In the genomic region with DNA sequence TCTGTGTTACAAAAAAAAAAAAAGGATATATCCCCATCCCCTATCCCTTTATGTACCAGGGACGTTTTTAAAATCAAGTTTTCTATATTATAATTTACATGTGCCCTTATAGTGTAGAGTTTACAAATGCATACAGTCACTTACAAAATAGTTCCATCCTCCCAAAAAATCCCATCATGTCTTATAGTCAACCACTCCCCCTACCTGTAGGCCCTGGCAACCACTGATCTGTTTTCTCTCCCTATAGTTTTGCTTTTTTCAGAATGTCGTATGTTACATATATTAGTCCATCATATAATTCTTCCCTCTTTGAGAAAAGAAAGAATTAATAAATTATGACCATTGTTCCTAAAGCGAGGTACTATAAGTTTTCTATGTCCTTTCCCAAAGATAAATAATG, we compare ENCODE assay signal across 19 cellular contexts. TPM values are rescaled to one million over a fixed set of nuclear protein-coding genes. Genes with fewer than 3 reads are reported as not detected.
DNase-seq lines count a peak whose midpoint lies in the region; ATAC-seq and TF ChIP-seq lines count a peak whose summit lies in the region.
"Had no signal": no experiment of that assay in that cellular context is flagged by ENCODE, and none has a peak within 500 bp of the region (broad histone marks: within the 10 kb centered on the region; RNA-seq: fewer than 3 reads in every experiment).

No MANE protein-coding gene starts in this region.

- no peak for ATAC-seq in activated naive CD4-positive, alpha-beta T cell treated with anti-CD3 and anti-CD28 coated beads, Interleukin-2, amount 50 U/mL, for 72 hours
- ATAC-seq: activated CD4-positive, CD25-positive, alpha-beta regulatory T cell treated with anti-CD3 and anti-CD28 coated beads, Interleukin-2, amount 50 U/mL, for 24 hours; activated CD8-positive, alpha-beta memory T cell treated with anti-CD3 and anti-CD28 coated beads, Interleukin-2, amount 10 ng/mL, durations not matched to agents 7 days and 5 days; left lobe of liver; psoas muscle; T-cell had no signal

- no peak for TF ChIP-seq POLR2A in NB4 (IDR thresholded peaks at IDR 0.05; ENCODE audit: extremely low read depth, insufficient read length)

- CTCF ChIA-PET in activated naive CD4-positive, alpha-beta T cell treated with anti-CD3 and anti-CD28 coated beads, Interleukin-2, amount 10 ng/mL, durations not matched to agents 7 days and 5 days (lab: Charles Lee), result no interaction called here

- H3K4me3 Mint-ChIP-seq in activated naive CD4-positive, alpha-beta T cell treated with anti-CD3 and anti-CD28 coated beads, Interleukin-2, amount 10 ng/mL, durations not matched to agents 7 days and 5 days, result no peak overlapping the region
- H3K4me3 Mint-ChIP-seq: activated CD8-positive, alpha-beta memory T cell treated with anti-CD3 and anti-CD28 coated beads, Interleukin-2, amount 10 ng/mL, durations not matched to agents 7 days and 5 days; T-cell had no signal

- peak; percentile 60 for TF ChIP-seq CTCF in NB4 (IDR thresholded peaks at IDR 0.05; ENCODE audit: low read depth, low read length)
- peak; percentile 52 for TF ChIP-seq CTCF in choroid plexus epithelial cell (conservative IDR thresholded peaks at IDR 0.05; ENCODE audit: low read depth, low read length)

- H3K36me3 Mint-ChIP-seq in activated naive CD4-positive, alpha-beta T cell treated with anti-CD3 and anti-CD28 coated beads, Interleukin-2, amount 10 ng/mL, durations not matched to agents 7 days and 5 days, result no peaks in the 10 kb centered on the region
- H3K36me3 Mint-ChIP-seq in activated naive CD4-positive, alpha-beta T cell treated with anti-CD3 and anti-CD28 coated beads, Interleukin-2, amount 50 U/mL, for 72 hours, result peaks cover 0 to 4% of the 10 kb centered on the region in 2 donors
- H3K36me3 Mint-ChIP-seq: T-cell had no signal

- H3K4me1 Mint-ChIP-seq in activated naive CD4-positive, alpha-beta T cell treated with anti-CD3 and anti-CD28 coated beads, Interleukin-2, amount 10 ng/mL, durations not matched to agents 7 days and 5 days, result no peaks in the 10 kb centered on the region
- H3K4me1 Mint-ChIP-seq: activated CD8-positive, alpha-beta memory T cell treated with anti-CD3 and anti-CD28 coated beads, Interleukin-2, amount 10 ng/mL, durations not matched to agents 7 days and 5 days; T-cell had no signal

- DNase-seq in activated naive CD4-positive, alpha-beta T cell treated with anti-CD3 and anti-CD28 coated beads, Interleukin-2, amount 10 ng/mL, durations not matched to agents 7 days and 5 days, result no peak
- DNase-seq in activated naive CD4-positive, alpha-beta T cell treated with anti-CD3 and anti-CD28 coated beads, Interleukin-2, amount 50 U/mL, for 72 hours (ENCODE audit: low spot score in 2 of 2), result no peak
- DNase-seq in NB4 (ENCODE audit: low read depth) (peak; percentile 39), choroid plexus epithelial cell (ENCODE audit: low read depth) (peak; percentile 18), NCI-H774 (lab: John Stamatoyannopoulos, UW) (no peak), caudate nucleus (lab: John Stamatoyannopoulos, UW) (no peak), NCI-H345 (lab: John Stamatoyannopoulos, UW) (no peak)
- DNase-seq in stimulated activated CD4-positive, alpha-beta T cell treated with anti-CD3 and anti-CD28 coated beads, Interleukin-4, amount 100 ng/mL, for 4 hours, result no peak
- DNase-seq: ACHN; activated CD8-positive, alpha-beta memory T cell treated with anti-CD3 and anti-CD28 coated beads, Interleukin-2, amount 10 ng/mL, durations not matched to agents 7 days and 5 days; Calu3; dorsolateral prefrontal cortex; NCI-H1436 treated with DMSO at 0.1 percent for 48 hours; NCI-H510A; psoas muscle; T-cell had no signal

- H3K27ac Mint-ChIP-seq in activated naive CD4-positive, alpha-beta T cell treated with anti-CD3 and anti-CD28 coated beads, Interleukin-2, amount 10 ng/mL, durations not matched to agents 7 days and 5 days, result peak overlapping the region; percentile 2
- no peak overlapping the region for H3K27ac Mint-ChIP-seq in activated naive CD4-positive, alpha-beta T cell treated with anti-CD3 and anti-CD28 coated beads, Interleukin-2, amount 50 U/mL, for 72 hours
- H3K27ac Mint-ChIP-seq: activated CD8-positive, alpha-beta memory T cell treated with anti-CD3 and anti-CD28 coated beads, Interleukin-2, amount 10 ng/mL, durations not matched to agents 7 days and 5 days; T-cell had no signal

- H3K27me3 Mint-ChIP-seq in activated naive CD4-positive, alpha-beta T cell treated with anti-CD3 and anti-CD28 coated beads, Interleukin-2, amount 10 ng/mL, durations not matched to agents 7 days and 5 days, result peaks cover 8% of the 10 kb centered on the region
- H3K27me3 Mint-ChIP-seq: activated CD8-positive, alpha-beta memory T cell treated with anti-CD3 and anti-CD28 coated beads, Interleukin-2, amount 10 ng/mL, durations not matched to agents 7 days and 5 days had no signal

- no peak overlapping the region for H3K27ac ChIP-seq in caudate nucleus (ENCODE audit: low read depth, low read length)
- H3K27ac ChIP-seq: dorsolateral prefrontal cortex, psoas muscle had no signal

- H3K4me3 ChIP-seq in NB4 (ENCODE audit: low read depth, low read length), result no peak overlapping the region
- H3K4me3 ChIP-seq in choroid plexus epithelial cell (ENCODE audit: low read depth, low read length), result no peak overlapping the region
- H3K4me3 ChIP-seq: dorsolateral prefrontal cortex, psoas muscle had no signal

- no peaks in the 10 kb centered on the region for H3K9me3 Mint-ChIP-seq in activated naive CD4-positive, alpha-beta T cell treated with anti-CD3 and anti-CD28 coated beads, Interleukin-2, amount 10 ng/mL, durations not matched to agents 7 days and 5 days
- H3K9me3 Mint-ChIP-seq in activated naive CD4-positive, alpha-beta T cell treated with anti-CD3 and anti-CD28 coated beads, Interleukin-2, amount 50 U/mL, for 72 hours, result peaks cover 0 to 3% of the 10 kb centered on the region in 2 donors
- H3K9me3 Mint-ChIP-seq: T-cell had no signal

RNA-seq across cellular contexts. Expression of a gene that starts 17.8 kb away (rescaled TPM):
- not detected for total RNA-seq in activated naive CD4-positive, alpha-beta T cell treated with anti-CD3 and anti-CD28 coated beads, Interleukin-2, amount 50 U/mL, for 72 hours
- total RNA-seq: activated CD8-positive, alpha-beta memory T cell treated with anti-CD3 and anti-CD28 coated beads, Interleukin-2, amount 10 ng/mL, durations not matched to agents 7 days and 5 days; Calu3; H4; left lobe of liver; psoas muscle had no signal

RNA-seq across cellular contexts. Expression of a gene that starts 17.9 kb away (rescaled TPM):
- total RNA-seq in activated naive CD4-positive, alpha-beta T cell treated with anti-CD3 and anti-CD28 coated beads, Interleukin-2, amount 50 U/mL, for 72 hours, result 1 to 10 TPM; 1.4 to 3.4 TPM

RNA-seq across cellular contexts. Expression of a gene that starts 57.3 kb away (rescaled TPM):
- total RNA-seq in activated naive CD4-positive, alpha-beta T cell treated with anti-CD3 and anti-CD28 coated beads, Interleukin-2, amount 50 U/mL, for 72 hours, result 1 to 10 TPM; 1.1 to 9.3 TPM

Comparison
In these comparisons a context has a peak if more than half of its experiments do, and no peak if none do; other contexts are left out.
1. DNase-seq: peak in NB4 (single experiment) and choroid plexus epithelial cell (single experiment); none in activated naive CD4-positive, alpha-beta T cell treated with anti-CD3 and anti-CD28 coated beads, Interleukin-2, amount 10 ng/mL, durations not matched to agents 7 days and 5 days (single experiment), activated naive CD4-positive, alpha-beta T cell treated with anti-CD3 and anti-CD28 coated beads, Interleukin-2, amount 50 U/mL, for 72 hours (0 of 2), NCI-H774 (single experiment), caudate nucleus (0 of 61), NCI-H345 (single experiment) and stimulated activated CD4-positive, alpha-beta T cell treated with anti-CD3 and anti-CD28 coated beads, Interleukin-4, amount 100 ng/mL, for 4 hours (0 of 2).